In the genomic region with DNA sequence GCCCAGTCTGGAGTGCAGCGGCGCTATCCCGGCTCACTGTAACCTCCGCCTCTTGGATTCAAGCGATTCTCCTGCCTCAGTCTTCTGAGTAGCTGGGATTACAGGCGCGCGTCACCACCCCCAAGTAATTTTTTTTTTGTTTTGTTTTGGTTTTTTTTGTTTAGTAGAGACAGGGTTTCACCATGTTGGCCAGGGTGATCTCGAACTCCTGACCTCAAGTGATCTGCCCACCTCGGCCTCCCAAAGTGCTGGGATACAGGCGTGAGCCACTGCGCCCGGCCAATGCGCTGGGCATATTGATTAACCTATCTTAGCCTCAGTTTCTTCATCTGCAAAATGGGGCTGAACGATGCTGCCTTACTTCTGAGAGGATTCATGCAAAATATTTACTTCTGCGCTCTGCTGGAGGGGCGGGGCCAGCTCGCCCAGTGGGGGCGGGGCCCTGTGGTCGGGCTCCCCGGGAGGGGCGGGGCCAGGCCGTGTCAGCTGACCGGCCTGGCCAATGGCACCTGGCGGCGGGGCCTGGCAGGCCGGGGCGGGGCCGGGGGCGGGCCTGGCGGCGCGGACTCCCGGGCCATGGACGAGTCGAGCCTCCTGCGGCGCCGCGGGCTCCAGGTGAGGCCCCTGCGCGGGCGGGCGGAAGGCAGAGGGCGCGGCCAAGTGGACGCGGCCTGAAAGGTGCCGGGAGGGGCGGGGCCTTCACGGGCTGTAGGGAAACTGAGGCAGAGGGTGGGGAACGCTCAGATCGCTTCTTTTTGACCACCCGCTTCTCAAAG, we compare ENCODE assay signal across 1 cellular context.
A peak's percentile ranks its signal among the peaks of the same experiment; 100 is the strongest.
TF ChIP-seq lines count a peak whose summit lies in the region.

A gene (plus strand): TSS at position 562 of the 776 bp plus-strand sequence. CDS start 15 bp downstream, at position 577.

TF ChIP-seq in K562, 482 proteins besides CTCF, POLR2A, EP300 and RAD21 (continued from another document and continues in another):
- TF ChIP-seq, protein P1, sequence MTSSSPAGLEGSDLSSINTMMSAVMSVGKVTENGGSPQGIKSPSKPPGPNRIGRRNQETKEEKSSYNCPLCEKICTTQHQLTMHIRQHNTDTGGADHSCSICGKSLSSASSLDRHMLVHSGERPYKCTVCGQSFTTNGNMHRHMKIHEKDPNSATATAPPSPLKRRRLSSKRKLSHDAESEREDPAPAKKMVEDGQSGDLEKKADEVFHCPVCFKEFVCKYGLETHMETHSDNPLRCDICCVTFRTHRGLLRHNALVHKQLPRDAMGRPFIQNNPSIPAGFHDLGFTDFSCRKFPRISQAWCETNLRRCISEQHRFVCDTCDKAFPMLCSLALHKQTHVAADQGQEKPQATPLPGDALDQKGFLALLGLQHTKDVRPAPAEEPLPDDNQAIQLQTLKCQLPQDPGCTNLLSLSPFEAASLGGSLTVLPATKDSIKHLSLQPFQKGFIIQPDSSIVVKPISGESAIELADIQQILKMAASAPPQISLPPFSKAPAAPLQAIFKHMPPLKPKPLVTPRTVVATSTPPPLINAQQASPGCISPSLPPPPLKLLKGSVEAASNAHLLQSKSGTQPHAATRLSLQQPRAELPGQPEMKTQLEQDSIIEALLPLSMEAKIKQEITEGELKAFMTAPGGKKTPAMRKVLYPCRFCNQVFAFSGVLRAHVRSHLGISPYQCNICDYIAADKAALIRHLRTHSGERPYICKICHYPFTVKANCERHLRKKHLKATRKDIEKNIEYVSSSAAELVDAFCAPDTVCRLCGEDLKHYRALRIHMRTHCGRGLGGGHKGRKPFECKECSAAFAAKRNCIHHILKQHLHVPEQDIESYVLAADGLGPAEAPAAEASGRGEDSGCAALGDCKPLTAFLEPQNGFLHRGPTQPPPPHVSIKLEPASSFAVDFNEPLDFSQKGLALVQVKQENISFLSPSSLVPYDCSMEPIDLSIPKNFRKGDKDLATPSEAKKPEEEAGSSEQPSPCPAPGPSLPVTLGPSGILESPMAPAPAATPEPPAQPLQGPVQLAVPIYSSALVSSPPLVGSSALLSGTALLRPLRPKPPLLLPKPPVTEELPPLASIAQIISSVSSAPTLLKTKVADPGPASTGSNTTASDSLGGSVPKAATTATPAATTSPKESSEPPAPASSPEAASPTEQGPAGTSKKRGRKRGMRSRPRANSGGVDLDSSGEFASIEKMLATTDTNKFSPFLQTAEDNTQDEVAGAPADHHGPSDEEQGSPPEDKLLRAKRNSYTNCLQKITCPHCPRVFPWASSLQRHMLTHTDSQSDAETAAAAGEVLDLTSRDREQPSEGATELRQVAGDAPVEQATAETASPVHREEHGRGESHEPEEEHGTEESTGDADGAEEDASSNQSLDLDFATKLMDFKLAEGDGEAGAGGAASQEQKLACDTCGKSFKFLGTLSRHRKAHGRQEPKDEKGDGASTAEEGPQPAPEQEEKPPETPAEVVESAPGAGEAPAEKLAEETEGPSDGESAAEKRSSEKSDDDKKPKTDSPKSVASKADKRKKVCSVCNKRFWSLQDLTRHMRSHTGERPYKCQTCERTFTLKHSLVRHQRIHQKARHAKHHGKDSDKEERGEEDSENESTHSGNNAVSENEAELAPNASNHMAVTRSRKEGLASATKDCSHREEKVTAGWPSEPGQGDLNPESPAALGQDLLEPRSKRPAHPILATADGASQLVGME (CRISPR knock-in tag; IDR thresholded peaks at IDR 0.05): no peak
- no peak for TF ChIP-seq CREBBP (IDR thresholded peaks at IDR 0.05; ENCODE audit: low read depth, low read length)
- TF ChIP-seq CSDE1 (IDR thresholded peaks at IDR 0.05): peak in 1 of 2 experiments; percentile 78; a peak in 1 of 4 replicates
- 0 out of 2 replicates have a peak, but pooled peaks have one; percentile 16 for TF ChIP-seq ZEB2 (IDR thresholded peaks at IDR 0.05)
- TF ChIP-seq YBX1 (IDR thresholded peaks at IDR 0.05): no peak
- no peak for TF ChIP-seq ETV1 (tag; conservative IDR thresholded peaks at IDR 0.05; ENCODE audit: low read depth)
- peak; percentile 54; the same call in 1 of the 2 replicates for TF ChIP-seq PHF8 (IDR thresholded peaks at IDR 0.05; ENCODE audit: borderline replicate concordance, low read length)
- TF ChIP-seq ARID2 (IDR thresholded peaks at IDR 0.05): no peak
- 0 out of 2 replicates have a peak, but pooled peaks have one; percentile 46 for TF ChIP-seq MIER1 (IDR thresholded peaks at IDR 0.05; ENCODE audit: low read depth)
- TF ChIP-seq BRD4 (IDR thresholded peaks at IDR 0.05): no peak
- no peak for TF ChIP-seq PCBP2 (IDR thresholded peaks at IDR 0.05; ENCODE audit: low read depth, low read length, poor library complexity, severe bottlenecking)
- peak; percentile 54 for TF ChIP-seq RBFOX2 (IDR thresholded peaks at IDR 0.05; ENCODE audit: low read depth, low read length)
- TF ChIP-seq, protein P2, sequence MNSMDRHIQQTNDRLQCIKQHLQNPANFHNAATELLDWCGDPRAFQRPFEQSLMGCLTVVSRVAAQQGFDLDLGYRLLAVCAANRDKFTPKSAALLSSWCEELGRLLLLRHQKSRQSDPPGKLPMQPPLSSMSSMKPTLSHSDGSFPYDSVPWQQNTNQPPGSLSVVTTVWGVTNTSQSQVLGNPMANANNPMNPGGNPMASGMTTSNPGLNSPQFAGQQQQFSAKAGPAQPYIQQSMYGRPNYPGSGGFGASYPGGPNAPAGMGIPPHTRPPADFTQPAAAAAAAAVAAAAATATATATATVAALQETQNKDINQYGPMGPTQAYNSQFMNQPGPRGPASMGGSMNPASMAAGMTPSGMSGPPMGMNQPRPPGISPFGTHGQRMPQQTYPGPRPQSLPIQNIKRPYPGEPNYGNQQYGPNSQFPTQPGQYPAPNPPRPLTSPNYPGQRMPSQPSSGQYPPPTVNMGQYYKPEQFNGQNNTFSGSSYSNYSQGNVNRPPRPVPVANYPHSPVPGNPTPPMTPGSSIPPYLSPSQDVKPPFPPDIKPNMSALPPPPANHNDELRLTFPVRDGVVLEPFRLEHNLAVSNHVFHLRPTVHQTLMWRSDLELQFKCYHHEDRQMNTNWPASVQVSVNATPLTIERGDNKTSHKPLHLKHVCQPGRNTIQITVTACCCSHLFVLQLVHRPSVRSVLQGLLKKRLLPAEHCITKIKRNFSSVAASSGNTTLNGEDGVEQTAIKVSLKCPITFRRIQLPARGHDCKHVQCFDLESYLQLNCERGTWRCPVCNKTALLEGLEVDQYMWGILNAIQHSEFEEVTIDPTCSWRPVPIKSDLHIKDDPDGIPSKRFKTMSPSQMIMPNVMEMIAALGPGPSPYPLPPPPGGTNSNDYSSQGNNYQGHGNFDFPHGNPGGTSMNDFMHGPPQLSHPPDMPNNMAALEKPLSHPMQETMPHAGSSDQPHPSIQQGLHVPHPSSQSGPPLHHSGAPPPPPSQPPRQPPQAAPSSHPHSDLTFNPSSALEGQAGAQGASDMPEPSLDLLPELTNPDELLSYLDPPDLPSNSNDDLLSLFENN (IDR thresholded peaks at IDR 0.05; ENCODE audit: low read depth in 2 of 2, low read length in 2 of 2): no peak
- no peak for TF ChIP-seq NFE2 (IDR thresholded peaks at IDR 0.05; ENCODE audit: low read depth)
- TF ChIP-seq TRIM28 (IDR thresholded peaks at IDR 0.05): peak; percentile 23; the same call in 1 of the 2 replicates
- no peak for TF ChIP-seq FOXK2 (conservative IDR thresholded peaks at IDR 0.05 in 1 of 2, IDR thresholded peaks at IDR 0.05 in 1 of 2; ENCODE audit: low read depth in 2 of 2)
- TF ChIP-seq, protein P3, sequence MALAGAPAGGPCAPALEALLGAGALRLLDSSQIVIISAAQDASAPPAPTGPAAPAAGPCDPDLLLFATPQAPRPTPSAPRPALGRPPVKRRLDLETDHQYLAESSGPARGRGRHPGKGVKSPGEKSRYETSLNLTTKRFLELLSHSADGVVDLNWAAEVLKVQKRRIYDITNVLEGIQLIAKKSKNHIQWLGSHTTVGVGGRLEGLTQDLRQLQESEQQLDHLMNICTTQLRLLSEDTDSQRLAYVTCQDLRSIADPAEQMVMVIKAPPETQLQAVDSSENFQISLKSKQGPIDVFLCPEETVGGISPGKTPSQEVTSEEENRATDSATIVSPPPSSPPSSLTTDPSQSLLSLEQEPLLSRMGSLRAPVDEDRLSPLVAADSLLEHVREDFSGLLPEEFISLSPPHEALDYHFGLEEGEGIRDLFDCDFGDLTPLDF (CRISPR knock-in tag; IDR thresholded peaks at IDR 0.05): no peak
- TF ChIP-seq TBL1XR1 (IDR thresholded peaks at IDR 0.05; ENCODE audit: low read length in 2 of 2): no peak
- no peak for TF ChIP-seq RFX1 (IDR thresholded peaks at IDR 0.05)
- TF ChIP-seq, protein P4, sequence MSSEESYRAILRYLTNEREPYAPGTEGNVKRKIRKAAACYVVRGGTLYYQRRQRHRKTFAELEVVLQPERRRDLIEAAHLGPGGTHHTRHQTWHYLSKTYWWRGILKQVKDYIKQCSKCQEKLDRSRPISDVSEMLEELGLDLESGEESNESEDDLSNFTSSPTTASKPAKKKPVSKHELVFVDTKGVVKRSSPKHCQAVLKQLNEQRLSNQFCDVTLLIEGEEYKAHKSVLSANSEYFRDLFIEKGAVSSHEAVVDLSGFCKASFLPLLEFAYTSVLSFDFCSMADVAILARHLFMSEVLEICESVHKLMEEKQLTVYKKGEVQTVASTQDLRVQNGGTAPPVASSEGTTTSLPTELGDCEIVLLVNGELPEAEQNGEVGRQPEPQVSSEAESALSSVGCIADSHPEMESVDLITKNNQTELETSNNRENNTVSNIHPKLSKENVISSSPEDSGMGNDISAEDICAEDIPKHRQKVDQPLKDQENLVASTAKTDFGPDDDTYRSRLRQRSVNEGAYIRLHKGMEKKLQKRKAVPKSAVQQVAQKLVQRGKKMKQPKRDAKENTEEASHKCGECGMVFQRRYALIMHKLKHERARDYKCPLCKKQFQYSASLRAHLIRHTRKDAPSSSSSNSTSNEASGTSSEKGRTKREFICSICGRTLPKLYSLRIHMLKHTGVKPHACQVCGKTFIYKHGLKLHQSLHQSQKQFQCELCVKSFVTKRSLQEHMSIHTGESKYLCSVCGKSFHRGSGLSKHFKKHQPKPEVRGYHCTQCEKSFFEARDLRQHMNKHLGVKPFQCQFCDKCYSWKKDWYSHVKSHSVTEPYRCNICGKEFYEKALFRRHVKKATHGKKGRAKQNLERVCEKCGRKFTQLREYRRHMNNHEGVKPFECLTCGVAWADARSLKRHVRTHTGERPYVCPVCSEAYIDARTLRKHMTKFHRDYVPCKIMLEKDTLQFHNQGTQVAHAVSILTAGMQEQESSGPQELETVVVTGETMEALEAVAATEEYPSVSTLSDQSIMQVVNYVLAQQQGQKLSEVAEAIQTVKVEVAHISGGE (CRISPR knock-in tag; IDR thresholded peaks at IDR 0.05): no peak
- peak; percentile 92 for TF ChIP-seq CHD4 (IDR thresholded peaks at IDR 0.05; ENCODE audit: insufficient read depth, insufficient replicate concordance, low read depth, low read length, poor library complexity, severe bottlenecking)
- TF ChIP-seq, protein P5, sequence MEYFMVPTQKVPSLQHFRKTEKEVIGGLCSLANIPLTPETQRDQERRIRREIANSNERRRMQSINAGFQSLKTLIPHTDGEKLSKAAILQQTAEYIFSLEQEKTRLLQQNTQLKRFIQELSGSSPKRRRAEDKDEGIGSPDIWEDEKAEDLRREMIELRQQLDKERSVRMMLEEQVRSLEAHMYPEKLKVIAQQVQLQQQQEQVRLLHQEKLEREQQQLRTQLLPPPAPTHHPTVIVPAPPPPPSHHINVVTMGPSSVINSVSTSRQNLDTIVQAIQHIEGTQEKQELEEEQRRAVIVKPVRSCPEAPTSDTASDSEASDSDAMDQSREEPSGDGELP (CRISPR knock-in tag; IDR thresholded peaks at IDR 0.05; ENCODE audit: borderline replicate concordance): peak; percentile 51; the same call in 1 of the 2 replicates
- TF ChIP-seq POLR2B (IDR thresholded peaks at IDR 0.05; ENCODE audit: low read depth, partially characterized antibody): no peak
- TF ChIP-seq, protein P6, sequence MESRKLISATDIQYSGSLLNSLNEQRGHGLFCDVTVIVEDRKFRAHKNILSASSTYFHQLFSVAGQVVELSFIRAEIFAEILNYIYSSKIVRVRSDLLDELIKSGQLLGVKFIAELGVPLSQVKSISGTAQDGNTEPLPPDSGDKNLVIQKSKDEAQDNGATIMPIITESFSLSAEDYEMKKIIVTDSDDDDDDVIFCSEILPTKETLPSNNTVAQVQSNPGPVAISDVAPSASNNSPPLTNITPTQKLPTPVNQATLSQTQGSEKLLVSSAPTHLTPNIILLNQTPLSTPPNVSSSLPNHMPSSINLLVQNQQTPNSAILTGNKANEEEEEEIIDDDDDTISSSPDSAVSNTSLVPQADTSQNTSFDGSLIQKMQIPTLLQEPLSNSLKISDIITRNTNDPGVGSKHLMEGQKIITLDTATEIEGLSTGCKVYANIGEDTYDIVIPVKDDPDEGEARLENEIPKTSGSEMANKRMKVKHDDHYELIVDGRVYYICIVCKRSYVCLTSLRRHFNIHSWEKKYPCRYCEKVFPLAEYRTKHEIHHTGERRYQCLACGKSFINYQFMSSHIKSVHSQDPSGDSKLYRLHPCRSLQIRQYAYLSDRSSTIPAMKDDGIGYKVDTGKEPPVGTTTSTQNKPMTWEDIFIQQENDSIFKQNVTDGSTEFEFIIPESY (CRISPR knock-in tag; IDR thresholded peaks at IDR 0.05): peak; percentile 63; the same call in 1 of the 2 replicates
- no peak for TF ChIP-seq NR2F6 (CRISPR knock-in tag; IDR thresholded peaks at IDR 0.05)
- TF ChIP-seq DPF2 (IDR thresholded peaks at IDR 0.05): peak; percentile 11; the same call in 1 of the 2 replicates
- peak; percentile 64 for TF ChIP-seq NCOA4 (IDR thresholded peaks at IDR 0.05; ENCODE audit: partially characterized antibody)
- TF ChIP-seq MBD2 (IDR thresholded peaks at IDR 0.05; ENCODE audit: borderline replicate concordance, low read depth): no peak
- TF ChIP-seq RFX7 (CRISPR knock-in tag; IDR thresholded peaks at IDR 0.05): no peak
- TF ChIP-seq, protein P7, sequence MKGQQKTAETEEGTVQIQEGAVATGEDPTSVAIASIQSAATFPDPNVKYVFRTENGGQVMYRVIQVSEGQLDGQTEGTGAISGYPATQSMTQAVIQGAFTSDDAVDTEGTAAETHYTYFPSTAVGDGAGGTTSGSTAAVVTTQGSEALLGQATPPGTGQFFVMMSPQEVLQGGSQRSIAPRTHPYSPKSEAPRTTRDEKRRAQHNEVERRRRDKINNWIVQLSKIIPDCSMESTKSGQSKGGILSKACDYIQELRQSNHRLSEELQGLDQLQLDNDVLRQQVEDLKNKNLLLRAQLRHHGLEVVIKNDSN (CRISPR knock-in tag; IDR thresholded peaks at IDR 0.05): peak; percentile 63; the same call in 1 of the 2 replicates
- peak; percentile 99 for TF ChIP-seq ADNP (tag; IDR thresholded peaks at IDR 0.05)
- 0 out of 2 replicates have a peak, but pooled peaks have one; percentile 63 for TF ChIP-seq ZNF24 (IDR thresholded peaks at IDR 0.05)
- peak; percentile 55; the same call in 1 of the 2 replicates for TF ChIP-seq ESRRA (IDR thresholded peaks at IDR 0.05; ENCODE audit: borderline replicate concordance, low read depth)
- peak in 1 of 2 experiments; percentile 55; a peak in 1 of 4 replicates for TF ChIP-seq ARNT (IDR thresholded peaks at IDR 0.05)
- peak; percentile 77 for TF ChIP-seq RBM25 (IDR thresholded peaks at IDR 0.05; ENCODE audit: low read depth, low read length, severe bottlenecking)
- TF ChIP-seq ZNF274 (IDR thresholded peaks at IDR 0.05; ENCODE audit: borderline replicate concordance, low read depth, low read length): no peak
- peak; percentile 22 for TF ChIP-seq ARHGAP35 (IDR thresholded peaks at IDR 0.05; ENCODE audit: partially characterized antibody)
- TF ChIP-seq FIP1L1 (IDR thresholded peaks at IDR 0.05; ENCODE audit: low read depth, low read length, poor library complexity, severe bottlenecking): no peak
- peak; percentile 70 for TF ChIP-seq POLR2G (IDR thresholded peaks at IDR 0.05; ENCODE audit: low read depth, low read length)
- TF ChIP-seq SREBF2 (CRISPR knock-in tag; IDR thresholded peaks at IDR 0.05): no peak
- no peak for TF ChIP-seq ZNF717 (CRISPR knock-in tag; IDR thresholded peaks at IDR 0.05)
